ENCODE assay signal across 14 cellular contexts in the genomic region with DNA sequence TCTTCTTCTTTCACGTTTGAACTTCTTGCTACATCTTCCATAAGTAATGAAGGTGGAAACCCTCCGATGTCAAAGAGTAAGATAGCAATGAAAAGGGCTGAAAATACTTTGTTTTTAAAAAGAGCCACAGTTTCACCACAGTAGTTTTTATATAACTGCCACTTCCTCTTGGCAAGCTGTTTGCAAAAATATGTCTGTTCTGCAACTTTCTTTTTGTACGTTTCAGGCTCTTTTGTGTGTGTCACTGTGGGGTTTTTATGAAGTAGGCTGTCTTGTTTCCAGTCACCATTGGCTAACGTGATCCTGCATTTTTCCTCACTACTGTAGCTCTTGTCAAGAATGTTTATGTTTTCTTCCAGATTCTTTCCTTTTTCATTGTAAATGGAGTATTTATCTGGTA. TPM values are rescaled to one million over a fixed set of nuclear protein-coding genes. Genes with fewer than 3 reads are reported as not detected.
DNase-seq lines count a peak whose midpoint lies in the region; ATAC-seq, FAIRE-seq and TF ChIP-seq lines count a peak whose summit lies in the region.
"Had no signal": no experiment of that assay in that cellular context is flagged by ENCODE, and none has a peak within 500 bp of the region (broad histone marks: within the 10 kb centered on the region; RNA-seq: fewer than 3 reads in every experiment).

No MANE protein-coding gene starts in this region.

- TF ChIP-seq CTCF in OCI-LY3 (IDR thresholded peaks at IDR 0.05; ENCODE audit: low read depth, low read length) (no peak), tibial nerve (IDR thresholded peaks at IDR 0.05) (no peak)

- H3K27ac Mint-ChIP-seq in naive thymus-derived CD4-positive, alpha-beta T cell = peak overlapping the region in 5 of 9 donors; percentile 4 to 80 (median 29)

- no peak overlapping the region for H2AFZ ChIP-seq in OCI-LY3 (ENCODE audit: low read depth, low read length)

- H3K27ac ChIP-seq in OCI-LY3 (ENCODE audit: low read length) (peak overlapping the region; percentile 31), tibial nerve (peak overlapping the region in 1 of 4 donors; percentile 9)
- H3K27ac ChIP-seq in naive thymus-derived CD4-positive, alpha-beta T cell (ENCODE audit: low read depth, low read length) = no peak overlapping the region
- H3K27ac ChIP-seq: gastrocnemius medialis, psoas muscle had no signal

- TF ChIP-seq EP300 in tibial nerve (IDR thresholded peaks at IDR 0.05) = no peak

- peaks cover 0 to 10% (median 7%) of the 10 kb centered on the region in 7 donors for H3K4me1 Mint-ChIP-seq in naive thymus-derived CD4-positive, alpha-beta T cell

- H3K36me3 ChIP-seq in OCI-LY3 (replicated peaks; ENCODE audit: low read depth, low read length) (peaks cover 7% of the 10 kb centered on the region), tibial nerve (no peaks in the 10 kb centered on the region)
- no peaks in the 10 kb centered on the region for H3K36me3 ChIP-seq in naive thymus-derived CD4-positive, alpha-beta T cell (ENCODE audit: control insufficient read depth in 2 of 3, insufficient read depth in 3 of 3, low read length in 3 of 3)
- H3K36me3 ChIP-seq: gastrocnemius medialis had no signal

- FAIRE-seq in GM18507 (lab: Jason Lieb, UNC) = peak; percentile 64
- FAIRE-seq: colon, TTC549 had no signal

- H3K4me3 ChIP-seq in OCI-LY3 (ENCODE audit: low read length) (no peak overlapping the region), tibial nerve (no peak overlapping the region)
- no peak overlapping the region for H3K4me3 ChIP-seq in naive thymus-derived CD4-positive, alpha-beta T cell (ENCODE audit: low read length)
- H3K4me3 ChIP-seq: gastrocnemius medialis, psoas muscle had no signal

- DNase-seq in GM18507 (ENCODE audit: extremely low spot score, insufficient read length, low read depth) (no peak), NCI-H146 (lab: John Stamatoyannopoulos, UW) (no peak), tibial nerve (ENCODE audit: low spot score in 2 of 2) (no peak)
- no peak for DNase-seq in naive thymus-derived CD4-positive, alpha-beta T cell
- DNase-seq in activated effector memory CD4-positive, alpha-beta T cell treated with anti-CD3 and anti-CD28 coated beads, Interleukin-2, amount 50 U/mL, for 16 hours = no peak
- DNase-seq: DMS53, gastrocnemius medialis, NCI-H748 treated with DMSO at 0.1 percent for 48 hours, psoas muscle had no signal

- peak; percentile 62 for ATAC-seq in HG02884 (IDR thresholded peaks at IDR 0.05; ENCODE audit: unreplicated experiment)
- ATAC-seq in naive thymus-derived CD4-positive, alpha-beta T cell = no peak
- ATAC-seq in SK-N-SH treated with all-trans-retinoic acid at 6 μM for 48 hours = no peak
- ATAC-seq: gastrocnemius medialis, psoas muscle had no signal

- H3K27me3 Mint-ChIP-seq in naive thymus-derived CD4-positive, alpha-beta T cell = peaks cover 0 to 13% (median 0%) of the 10 kb centered on the region in 5 donors

- H3K9ac ChIP-seq in OCI-LY3 (ENCODE audit: low read length) = no peak overlapping the region

- WGBS in tibial nerve, 2 donors = 27 to 29% methylated on average over 4 of the region's 4 CpGs

- no peaks in the 10 kb centered on the region for H3K79me2 ChIP-seq in OCI-LY3 (ENCODE audit: low read length)

- intact Hi-C loops in naive thymus-derived CD4-positive, alpha-beta T cell (cut with micrococcal nuclease) = no loop called here

- no peaks in the 10 kb centered on the region for H4K20me1 ChIP-seq in OCI-LY3 (ENCODE audit: insufficient read depth, low read length)

- no peaks in the 10 kb centered on the region for H3K27me3 ChIP-seq in OCI-LY3 (ENCODE audit: low read depth, low read length)
- no peaks in the 10 kb centered on the region for H3K27me3 ChIP-seq in naive thymus-derived CD4-positive, alpha-beta T cell (ENCODE audit: control insufficient read depth in 2 of 2, insufficient read depth in 2 of 2, low read length in 2 of 2)
- no peaks in the 10 kb centered on the region for H3K27me3 ChIP-seq in tibial nerve
- H3K27me3 ChIP-seq: gastrocnemius medialis had no signal

- TF ChIP-seq POLR2A in tibial nerve (IDR thresholded peaks at IDR 0.05) = no peak

- no peaks in the 10 kb centered on the region for H3K36me3 Mint-ChIP-seq in naive thymus-derived CD4-positive, alpha-beta T cell

- CTCF ChIA-PET in naive thymus-derived CD4-positive, alpha-beta T cell (lab: Charles Lee) = no interaction called here

- peak overlapping the region; percentile 1; the same call in 1 of the 2 replicates for H3K4me2 ChIP-seq in OCI-LY3 (ENCODE audit: low read length)

- H3K9me3 ChIP-seq in OCI-LY3 (ENCODE audit: insufficient read depth, low read length) (no peaks in the 10 kb centered on the region), tibial nerve (no peaks in the 10 kb centered on the region)
- no peaks in the 10 kb centered on the region for H3K9me3 ChIP-seq in naive thymus-derived CD4-positive, alpha-beta T cell (ENCODE audit: control insufficient read depth in 2 of 3, low read length in 3 of 3)
- H3K9me3 ChIP-seq: gastrocnemius medialis, psoas muscle had no signal

- peak overlapping the region in 2 of 10 donors; percentile 18 to 24 for H3K4me3 Mint-ChIP-seq in naive thymus-derived CD4-positive, alpha-beta T cell

- POLR2A ChIA-PET in naive thymus-derived CD4-positive, alpha-beta T cell (lab: Charles Lee) = no interaction called here

- H3K9me3 Mint-ChIP-seq in naive thymus-derived CD4-positive, alpha-beta T cell = peaks cover 0 to 1% (median 0%) of the 10 kb centered on the region in 11 donors

- H3K4me1 ChIP-seq in OCI-LY3 (ENCODE audit: low read length) (peaks cover 9% of the 10 kb centered on the region), tibial nerve (peaks cover 0 to 8% (median 0%) of the 10 kb centered on the region in 4 donors)
- H3K4me1 ChIP-seq in naive thymus-derived CD4-positive, alpha-beta T cell (ENCODE audit: control insufficient read depth in 2 of 2, insufficient read depth in 2 of 2, low read length in 2 of 2) = no peaks in the 10 kb centered on the region

TF ChIP-seq in SK-N-SH treated with all-trans-retinoic acid at 6 μM for 48 hours, 23 proteins besides CTCF, POLR2A, EP300 and RAD21:
- TF ChIP-seq TCF4 (CRISPR knock-in tag; IDR thresholded peaks at IDR 0.05; ENCODE audit: borderline replicate concordance) = no peak
- TF ChIP-seq, protein P1, sequence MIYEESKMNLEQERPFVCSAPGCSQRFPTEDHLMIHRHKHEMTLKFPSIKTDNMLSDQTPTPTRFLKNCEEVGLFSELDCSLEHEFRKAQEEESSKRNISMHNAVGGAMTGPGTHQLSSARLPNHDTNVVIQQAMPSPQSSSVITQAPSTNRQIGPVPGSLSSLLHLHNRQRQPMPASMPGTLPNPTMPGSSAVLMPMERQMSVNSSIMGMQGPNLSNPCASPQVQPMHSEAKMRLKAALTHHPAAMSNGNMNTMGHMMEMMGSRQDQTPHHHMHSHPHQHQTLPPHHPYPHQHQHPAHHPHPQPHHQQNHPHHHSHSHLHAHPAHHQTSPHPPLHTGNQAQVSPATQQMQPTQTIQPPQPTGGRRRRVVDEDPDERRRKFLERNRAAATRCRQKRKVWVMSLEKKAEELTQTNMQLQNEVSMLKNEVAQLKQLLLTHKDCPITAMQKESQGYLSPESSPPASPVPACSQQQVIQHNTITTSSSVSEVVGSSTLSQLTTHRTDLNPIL (CRISPR knock-in tag; IDR thresholded peaks at IDR 0.05; ENCODE audit: low read depth) = no peak
- no peak for TF ChIP-seq ARNTL (CRISPR knock-in tag; IDR thresholded peaks at IDR 0.05; ENCODE audit: borderline replicate concordance, low read depth)
- no peak for TF ChIP-seq ZNF565 (CRISPR knock-in tag; conservative IDR thresholded peaks at IDR 0.05; ENCODE audit: low read depth)
- TF ChIP-seq GLIS3 (CRISPR knock-in tag; IDR thresholded peaks at IDR 0.05) = no peak
- no peak for TF ChIP-seq CSDC2 (CRISPR knock-in tag; IDR thresholded peaks at IDR 0.05)
TF ChIP-seq in SK-N-SH treated with all-trans-retinoic acid at 6 μM for 48 hours: peak in this region for 0.

RNA-seq across cellular contexts. Expression of a gene that starts 55.6 kb away (rescaled TPM):
- 1 to 10 TPM in 1 of 5 experiments, not detected in 4; 1.5 TPM for total RNA-seq in naive thymus-derived CD4-positive, alpha-beta T cell
- not detected for polyA plus RNA-seq in naive thymus-derived CD4-positive, alpha-beta T cell
- 1 to 10 TPM in 2 of 4 donors, under 1 TPM in 2; 0.44 to 2.3 (median 1.3) TPM for total RNA-seq in tibial nerve
